10 cellular contexts compared by ENCODE assay signal in the genomic region with DNA sequence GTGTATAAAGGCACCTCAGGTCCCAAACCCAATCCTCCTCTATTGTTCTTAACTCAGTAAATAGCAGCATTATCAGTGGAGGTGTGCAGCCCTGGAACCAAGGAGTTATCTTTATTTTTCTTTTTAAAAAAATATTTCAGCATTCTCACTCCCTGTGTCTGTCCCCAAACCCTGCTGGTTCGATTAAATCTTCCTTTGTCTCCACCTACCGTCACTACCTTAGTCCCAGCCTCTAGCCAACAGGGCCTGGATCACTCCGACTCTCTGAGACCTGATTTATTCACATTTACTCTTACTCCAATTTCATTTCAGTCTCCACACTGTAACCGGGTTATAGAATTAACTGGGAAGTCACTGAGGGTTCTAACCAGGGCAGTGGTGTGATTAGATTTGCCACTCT.
"Had no signal": no experiment of that assay in that cellular context is flagged by ENCODE, and none has a peak within 500 bp of the region (broad histone marks: within the 10 kb centered on the region; RNA-seq: fewer than 3 reads in every experiment).

No MANE protein-coding gene starts in this region.

- H3K9me3 ChIP-seq: HAP-1 had no signal

- H2AFZ ChIP-seq: GM23248 had no signal

- H3K27ac Mint-ChIP-seq: HFFc6 had no signal

- H3K4me2 ChIP-seq: KMS-11 had no signal

- ATAC-seq: HCT116 had no signal

- H3K4me3 Mint-ChIP-seq: HFFc6 had no signal

- H3K27ac ChIP-seq: GM23248, HL-60, KMS-11 had no signal

- H3K9me3 Mint-ChIP-seq: HFFc6 had no signal

- H3K4me3 ChIP-seq: GM23248, HAP-1 had no signal

- H3K36me3 ChIP-seq: HAP-1 had no signal

- H3K4me1 ChIP-seq: HAP-1 had no signal

- DNase-seq: GM23248, GOT3, H7, HFFc6, IMR-90, KBM-7 had no signal

- H3K9ac ChIP-seq: GM23248, KMS-11 had no signal
